In the genomic region with DNA sequence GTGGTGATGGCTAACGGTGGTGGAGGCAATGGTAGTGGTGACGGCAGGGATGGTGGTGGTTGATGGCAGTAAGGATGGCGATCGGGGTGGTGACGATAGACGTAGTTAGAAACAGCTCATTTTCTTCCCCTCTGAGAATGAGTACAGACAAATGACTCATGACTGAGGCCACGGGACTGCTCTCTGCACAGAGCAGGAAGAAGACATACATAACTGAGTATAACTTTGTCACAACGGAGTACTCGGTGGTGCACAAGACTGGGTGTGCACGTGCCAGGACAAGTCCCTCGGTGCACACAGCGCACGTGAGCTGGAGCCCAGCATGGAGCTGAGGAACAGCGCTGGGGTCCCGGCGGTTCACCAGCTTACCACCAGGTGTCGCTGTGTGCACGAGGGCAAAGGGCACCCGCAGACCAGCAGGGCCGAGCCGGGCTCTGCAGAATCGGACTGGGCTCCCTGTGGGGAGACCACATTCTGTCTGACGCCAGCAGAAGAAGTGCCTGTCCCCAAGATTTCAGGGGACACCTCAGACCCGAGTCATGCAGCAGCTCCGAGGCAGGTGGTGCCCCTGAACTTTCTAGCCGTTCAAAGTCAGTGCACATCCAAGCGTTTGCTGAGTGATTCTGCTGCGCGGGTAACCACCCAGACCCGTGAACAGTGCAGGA, we compare ENCODE assay signal across 8 cellular contexts.
DNase-seq lines count a peak whose midpoint lies in the region; ATAC-seq, FAIRE-seq and TF ChIP-seq lines count a peak whose summit lies in the region.

No MANE protein-coding gene starts in this region.

- H3K36me3 Mint-ChIP-seq in nephron progenitor cell (ENCODE audit: low read depth) = no peaks in the 10 kb centered on the region

- peak; percentile 99 for TF ChIP-seq CTCF in nephron progenitor cell (IDR thresholded peaks at IDR 0.05)

- peaks cover 37% of the 10 kb centered on the region for H3K4me1 Mint-ChIP-seq in nephron progenitor cell
- peaks cover 11% of the 10 kb centered on the region for H3K4me1 Mint-ChIP-seq in stimulated activated naive CD8-positive, alpha-beta T cell treated with anti-CD3 and anti-CD28 coated beads, Interleukin-15, amount 100 ng/mL, for 72 hours

- no peak overlapping the region for H3K4me3 Mint-ChIP-seq in nephron progenitor cell
- H3K4me3 Mint-ChIP-seq in stimulated activated naive CD8-positive, alpha-beta T cell treated with anti-CD3 and anti-CD28 coated beads, Interleukin-15, amount 100 ng/mL, for 72 hours = no peak overlapping the region

- ATAC-seq in HG02610 (IDR thresholded peaks at IDR 0.05; ENCODE audit: unreplicated experiment) = peak; percentile 68
- ATAC-seq in esophagus mucosa = peak; percentile 87
- ATAC-seq in stimulated activated naive CD8-positive, alpha-beta T cell treated with anti-CD3 and anti-CD28 coated beads, Interleukin-15, amount 100 ng/mL, for 72 hours = peak; percentile 92

- DNase-seq in GM12891 (ENCODE audit: insufficient read length, low spot score) = peak; percentile 61
- peak; percentile 39 for DNase-seq in NCI-H774 (lab: John Stamatoyannopoulos, UW)
- peak; percentile 35 for DNase-seq in activated CD8-positive, alpha-beta memory T cell treated with anti-CD3 and anti-CD28 coated beads, Interleukin-2, amount 50 U/mL, for 24 hours (ENCODE audit: extremely low read depth)
- peak; percentile 92 for DNase-seq in nephron progenitor cell
- peak; percentile 67 to 72 for DNase-seq in stimulated activated naive CD8-positive, alpha-beta T cell treated with anti-CD3 and anti-CD28 coated beads, Interleukin-15, amount 100 ng/mL, for 72 hours
- DNase-seq in DMS153 (lab: John Stamatoyannopoulos, UW) = no peak

- peak; percentile 91 for FAIRE-seq in GM12891 (lab: Jason Lieb, UNC)

- no peak overlapping the region for H3K27ac Mint-ChIP-seq in nephron progenitor cell
- peak overlapping the region in 1 of 2 donors; percentile 79 for H3K27ac Mint-ChIP-seq in stimulated activated naive CD8-positive, alpha-beta T cell treated with anti-CD3 and anti-CD28 coated beads, Interleukin-15, amount 100 ng/mL, for 72 hours

- H3K9me3 Mint-ChIP-seq in nephron progenitor cell = peaks cover under 1% of the 10 kb centered on the region
- H3K9me3 Mint-ChIP-seq in stimulated activated naive CD8-positive, alpha-beta T cell treated with anti-CD3 and anti-CD28 coated beads, Interleukin-15, amount 100 ng/mL, for 72 hours = no peaks in the 10 kb centered on the region

- TF ChIP-seq POLR2A in GM12891 (IDR thresholded peaks at IDR 0.05; ENCODE audit: low read depth, low read length) = no peak

- peaks cover 36% of the 10 kb centered on the region for H3K27me3 Mint-ChIP-seq in nephron progenitor cell (ENCODE audit: low read depth, poor library complexity)
- H3K27me3 Mint-ChIP-seq in stimulated activated naive CD8-positive, alpha-beta T cell treated with anti-CD3 and anti-CD28 coated beads, Interleukin-15, amount 100 ng/mL, for 72 hours = peaks cover 40% of the 10 kb centered on the region

TF ChIP-seq in GM12891, 5 proteins besides CTCF, POLR2A, EP300 and RAD21:
- TF ChIP-seq PAX5 (IDR thresholded peaks at IDR 0.05; ENCODE audit: insufficient read depth, low read length, severe bottlenecking) (no peak), TAF1 (IDR thresholded peaks at IDR 0.05; ENCODE audit: low read depth, low read length) (no peak), POU2F2 (IDR thresholded peaks at IDR 0.05; ENCODE audit: low read depth, low read length) (no peak), SPI1 (IDR thresholded peaks at IDR 0.05; ENCODE audit: low read depth, low read length) (no peak), POLR2AphosphoS5 (IDR thresholded peaks at IDR 0.05; ENCODE audit: low read depth, low read length) (no peak)
